In the genomic region with DNA sequence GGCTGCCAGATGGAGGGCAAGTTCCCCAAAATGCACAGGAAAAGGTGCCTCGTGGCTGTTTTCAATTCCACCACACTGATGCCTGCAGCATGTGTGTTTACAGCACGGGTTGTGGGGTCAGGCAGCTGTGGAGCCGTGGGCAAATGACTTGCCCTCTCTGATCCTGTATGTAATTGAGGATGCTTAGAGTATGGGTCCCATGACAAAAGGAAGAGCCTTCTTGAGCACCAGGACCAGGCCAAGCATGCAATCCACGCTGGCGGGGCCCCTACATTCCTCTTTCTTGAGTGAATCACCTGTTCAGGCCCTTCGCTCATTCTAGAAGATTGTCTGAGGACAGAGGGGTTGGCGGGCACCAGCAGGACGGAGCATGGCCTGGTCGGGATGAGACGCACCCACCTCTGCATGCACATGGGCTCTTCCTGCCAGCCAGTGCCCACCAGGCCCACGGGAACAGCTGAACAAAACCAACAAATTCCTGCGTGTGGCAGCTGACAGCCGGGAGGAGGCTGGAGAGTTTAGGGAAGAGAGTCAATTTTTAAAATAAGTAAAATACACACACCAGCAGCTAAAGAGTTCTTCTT, we compare ENCODE assay signal across 23 cellular contexts. TPM values are rescaled to one million over a fixed set of nuclear protein-coding genes. Genes with fewer than 3 reads are reported as not detected.
DNase-seq lines count a peak whose midpoint lies in the region; TF ChIP-seq lines count a peak whose summit lies in the region.
"Had no signal": no experiment of that assay in that cellular context is flagged by ENCODE, and none has a peak within 500 bp of the region (broad histone marks: within the 10 kb centered on the region; RNA-seq: fewer than 3 reads in every experiment).

No MANE protein-coding gene starts in this region.

- H2BK12ac ChIP-seq in trophoblast cell (ENCODE audit: low read length): no peak overlapping the region

- intact Hi-C loops in CD4-positive, alpha-beta memory T cell (cut with micrococcal nuclease): no loop called here

- no peak overlapping the region for H3K4ac ChIP-seq in trophoblast cell (ENCODE audit: low read depth, low read length)
- H3K4ac ChIP-seq in mesendoderm (ENCODE audit: low read depth, low read length): no peak overlapping the region

- H3K9me3 ChIP-seq in trophoblast cell (ENCODE audit: insufficient read depth, low read depth, low read length): peaks cover 4% of the 10 kb centered on the region
- H3K9me3 ChIP-seq in CD4-positive, alpha-beta memory T cell (ENCODE audit: control insufficient read depth in 1 of 2, low read length in 2 of 2): no peaks in the 10 kb centered on the region
- H3K9me3 ChIP-seq: BLaER1, Caco-2, SJCRH30 had no signal

- H3K36me3 ChIP-seq in H7 (replicated peaks; ENCODE audit: control insufficient read depth, insufficient read depth, low read length) (no peaks in the 10 kb centered on the region), trophoblast cell (ENCODE audit: control insufficient read depth in 1 of 2, insufficient read depth in 2 of 2, low read length in 2 of 2) (no peaks in the 10 kb centered on the region), mesendoderm (ENCODE audit: control insufficient read depth, insufficient read depth, low read length) (no peaks in the 10 kb centered on the region)
- H3K36me3 ChIP-seq in CD4-positive, alpha-beta memory T cell (ENCODE audit: insufficient read depth, low read length): no peaks in the 10 kb centered on the region
- H3K36me3 ChIP-seq: BLaER1, SJCRH30 had no signal

- H3K4me1 Mint-ChIP-seq in CD4-positive, alpha-beta memory T cell: no peaks in the 10 kb centered on the region

- H2BK120ac ChIP-seq in trophoblast cell (ENCODE audit: insufficient read depth, low read length, poor library complexity): no peak overlapping the region
- H2BK120ac ChIP-seq in mesendoderm (ENCODE audit: low read depth, low read length): no peak overlapping the region

- no peaks in the 10 kb centered on the region for H3K9me3 Mint-ChIP-seq in CD4-positive, alpha-beta memory T cell
- H3K9me3 Mint-ChIP-seq: CD4-positive, alpha-beta T cell had no signal

- no peak overlapping the region for H3K4me3 ChIP-seq in H7 (ENCODE audit: insufficient read depth, low read depth, low read length)
- no peak overlapping the region for H3K4me3 ChIP-seq in trophoblast cell (ENCODE audit: low read depth, low read length)
- H3K4me3 ChIP-seq in CD4-positive, alpha-beta memory T cell (ENCODE audit: low read length in 2 of 2): no peak overlapping the region
- H3K4me3 ChIP-seq in mesendoderm (ENCODE audit: low read length): no peak overlapping the region
- H3K4me3 ChIP-seq: BLaER1, PC-9, SJCRH30 had no signal

- no peak overlapping the region for H3K14ac ChIP-seq in trophoblast cell (ENCODE audit: low read length)

- no peak overlapping the region for H2BK5ac ChIP-seq in trophoblast cell (ENCODE audit: low read depth, low read length, poor library complexity)
- H2BK5ac ChIP-seq in mesendoderm (ENCODE audit: low read length): no peak overlapping the region

- H3K27ac ChIP-seq in trophoblast cell (ENCODE audit: low read depth, low read length): no peak overlapping the region
- H3K27ac ChIP-seq in CD4-positive, alpha-beta memory T cell (ENCODE audit: low read depth, low read length): no peak overlapping the region
- H3K27ac ChIP-seq in mesendoderm (ENCODE audit: low read depth, low read length): no peak overlapping the region
- H3K27ac ChIP-seq: BLaER1, HL-60, PC-9, SJCRH30 had no signal

- no peak for TF ChIP-seq CTCF in GM20000 (IDR thresholded peaks at IDR 0.05; ENCODE audit: extremely low read depth, missing control alignments)

- H3K56ac ChIP-seq in mesendoderm (ENCODE audit: low read length): no peak overlapping the region

- no peak overlapping the region for H4K91ac ChIP-seq in trophoblast cell (ENCODE audit: low read depth, low read length)

- H3K4me2 ChIP-seq in trophoblast cell (ENCODE audit: low read length) (no peak overlapping the region), mesendoderm (ENCODE audit: low read length) (no peak overlapping the region)
- H3K4me2 ChIP-seq: BLaER1, PC-9 had no signal

- WGBS in trophoblast cell (ENCODE audit: extremely low coverage, insufficient coverage, insufficient read length): no CpG with 5 or more reads among the region's 13 CpGs
- WGBS in mesendoderm (ENCODE audit: extremely low coverage, insufficient coverage, low lambda C conversion rate): no CpG with 5 or more reads among the region's 13 CpGs

- no peak overlapping the region for H2BK15ac ChIP-seq in mesendoderm (replicated peaks; ENCODE audit: low read depth)

- peaks cover 4% of the 10 kb centered on the region for H3K79me1 ChIP-seq in trophoblast cell (ENCODE audit: low read length)
- no peaks in the 10 kb centered on the region for H3K79me1 ChIP-seq in mesendoderm (ENCODE audit: low read length)

- CTCF ChIA-PET in CD4-positive, alpha-beta memory T cell (lab: Charles Lee; ENCODE audit: partially characterized antibody): interaction anchor here (0.7 kb wide), 1 partner anchor 26 kb away, joined by 3 read pairs; no protein-coding TSS in a partner anchor

- H3K27ac Mint-ChIP-seq in CD4-positive, alpha-beta memory T cell: no peak overlapping the region
- H3K27ac Mint-ChIP-seq: CD4-positive, alpha-beta T cell had no signal

- H3K79me2 ChIP-seq in trophoblast cell (ENCODE audit: control insufficient read depth, insufficient read depth, low read length, poor library complexity) (no peaks in the 10 kb centered on the region), mesendoderm (ENCODE audit: control insufficient read depth, insufficient read depth, low read length) (no peaks in the 10 kb centered on the region)

- H4K12ac ChIP-seq in trophoblast cell (ENCODE audit: low read depth, low read length): no peak overlapping the region

- H3K36me3 Mint-ChIP-seq in CD4-positive, alpha-beta memory T cell: no peaks in the 10 kb centered on the region

- H4K8ac ChIP-seq in trophoblast cell (ENCODE audit: low read depth, low read length) (no peak overlapping the region), mesendoderm (ENCODE audit: low read depth, low read length) (no peak overlapping the region)

- DNase-seq in H7 (peak; percentile 52), LHCN-M2 (ENCODE audit: low read depth) (peak; percentile 63), myocyte (ENCODE audit: low read depth) (peak; percentile 97), trophoblast cell (peak; percentile 94 to 96), mesendoderm (no peak), GM20000 (ENCODE audit: low spot score) (no peak)
- no peak for DNase-seq in CD4-positive, alpha-beta memory T cell
- DNase-seq: Caco-2; CD4-positive, alpha-beta T cell; DND-41; KG1; NCI-H1092 treated with DMSO at 0.1 percent for 48 hours; NCI-H146; NCI-H2029 treated with DMSO at 0.1 percent for 48 hours; NCI-H226; NCI-H510A treated with DMSO at 0.1 percent for 48 hours; NCI-H748 treated with DMSO at 0.1 percent for 48 hours had no signal

- no peak overlapping the region for H4K5ac ChIP-seq in mesendoderm (ENCODE audit: low read length)

- peaks cover 0 to 1% of the 10 kb centered on the region in 2 donors for H3K27me3 Mint-ChIP-seq in CD4-positive, alpha-beta memory T cell
- H3K27me3 Mint-ChIP-seq: CD4-positive, alpha-beta T cell had no signal

- POLR2A ChIA-PET in CD4-positive, alpha-beta memory T cell (lab: Charles Lee; ENCODE audit: partially characterized antibody): no interaction called here

- H3K9ac ChIP-seq in trophoblast cell (ENCODE audit: low read length): no peak overlapping the region
- no peak overlapping the region for H3K9ac ChIP-seq in mesendoderm (ENCODE audit: low read length)
- H3K9ac ChIP-seq: BLaER1 had no signal

- H2AFZ ChIP-seq in trophoblast cell (ENCODE audit: insufficient read depth, low read length, poor library complexity): no peak overlapping the region
- H2AFZ ChIP-seq: PC-9 had no signal

- no peak overlapping the region for H3K18ac ChIP-seq in trophoblast cell (ENCODE audit: low read length)
- no peak overlapping the region for H3K18ac ChIP-seq in mesendoderm (ENCODE audit: low read length)

- H3K27me3 ChIP-seq in H7 (ENCODE audit: control insufficient read depth, insufficient read depth, low read length) (no peaks in the 10 kb centered on the region), trophoblast cell (ENCODE audit: insufficient read depth, low read length) (no peaks in the 10 kb centered on the region), mesendoderm (ENCODE audit: insufficient read depth, low read length, poor library complexity) (no peaks in the 10 kb centered on the region)
- no peaks in the 10 kb centered on the region for H3K27me3 ChIP-seq in CD4-positive, alpha-beta memory T cell (ENCODE audit: insufficient read depth, low read length)
- H3K27me3 ChIP-seq: BLaER1, SJCRH30 had no signal

- H3K4me1 ChIP-seq in trophoblast cell (ENCODE audit: control insufficient read depth in 1 of 2, insufficient read depth in 2 of 2, low read length in 2 of 2) (no peaks in the 10 kb centered on the region), mesendoderm (ENCODE audit: control insufficient read depth, low read depth, low read length) (peaks cover 2% of the 10 kb centered on the region)
- no peaks in the 10 kb centered on the region for H3K4me1 ChIP-seq in CD4-positive, alpha-beta memory T cell (ENCODE audit: insufficient read depth, low read length)
- H3K4me1 ChIP-seq: Caco-2 had no signal

- H3K4me3 Mint-ChIP-seq in CD4-positive, alpha-beta memory T cell: no peak overlapping the region
- H3K4me3 Mint-ChIP-seq: CD4-positive, alpha-beta T cell had no signal

- H2AK5ac ChIP-seq in trophoblast cell (ENCODE audit: low read length) (no peak overlapping the region), mesendoderm (ENCODE audit: low read length) (no peak overlapping the region)

- H3K23ac ChIP-seq in trophoblast cell (ENCODE audit: low read length) (no peak overlapping the region), mesendoderm (ENCODE audit: low read length) (no peak overlapping the region)

RNA-seq across cellular contexts. Expression of a gene that starts 1.4 kb away (rescaled TPM):
- not detected in 2 replicates for total RNA-seq in H7 (2014; rRNA removed; shearing (Covaris generic))
- total RNA-seq in LHCN-M2 (2014; rRNA removed): not detected in 2 replicates
- 0.05 TPM for polyA plus RNA-seq in LHCN-M2 (2012)
- 2.3 and 6.1 TPM in 2 replicates for total RNA-seq in myocyte
- 2.4 TPM for polyA plus RNA-seq in myocyte (2012)
- 0.37 and 0.41 TPM in 2 replicates for polyA plus RNA-seq in trophoblast cell (2013)
- not detected for total RNA-seq in CD4-positive, alpha-beta memory T cell
- not detected for polyA plus RNA-seq in CD4-positive, alpha-beta memory T cell
- 0.06 TPM for polyA plus RNA-seq in mesendoderm (2013, experiment 1 of 2)
- polyA plus RNA-seq in mesendoderm (2013, experiment 2 of 2): not detected
- total RNA-seq: Caco-2; CD4-positive, alpha-beta T cell; H4; HT-29; PC-9; SJCRH30 had no signal

RNA-seq across cellular contexts. Expression of a gene that starts 10.5 kb away (rescaled TPM):
- not detected in 2 replicates for total RNA-seq in H7 (2014; rRNA removed; shearing (Covaris generic))
- not detected in 2 replicates for total RNA-seq in LHCN-M2 (2014; rRNA removed)
- not detected for polyA plus RNA-seq in LHCN-M2 (2012)
- 3.4 and 4.5 TPM in 2 replicates for total RNA-seq in myocyte
- polyA plus RNA-seq in myocyte (2012): 1.1 TPM
- 0.15 TPM in 1 of 2 replicates, not detected in the other for polyA plus RNA-seq in trophoblast cell (2013)
- not detected for total RNA-seq in CD4-positive, alpha-beta memory T cell
- not detected for polyA plus RNA-seq in CD4-positive, alpha-beta memory T cell
- not detected for polyA plus RNA-seq in mesendoderm (2013, experiment 1 of 2)
- polyA plus RNA-seq in mesendoderm (2013, experiment 2 of 2): 0.04 TPM
- total RNA-seq: Caco-2; CD4-positive, alpha-beta T cell; H4; HT-29; PC-9; SJCRH30 had no signal

RNA-seq across cellular contexts. Expression of a gene that starts 43.1 kb away (rescaled TPM):
- 63.0 and 68.4 TPM in 2 replicates for total RNA-seq in H7 (2014; rRNA removed; shearing (Covaris generic))
- total RNA-seq in LHCN-M2 (2014; rRNA removed): 67.9 and 96.1 TPM in 2 replicates
- polyA plus RNA-seq in LHCN-M2 (2012): 66.4 TPM
- total RNA-seq in myocyte: 104 and 128 TPM in 2 replicates
- 81.2 TPM for polyA plus RNA-seq in myocyte (2012)
- 200 and 201 TPM in 2 replicates for polyA plus RNA-seq in trophoblast cell (2013)
- total RNA-seq in CD4-positive, alpha-beta memory T cell: under 1 TPM in 1 of 2 experiments, not detected in 1; 0.36 TPM
- polyA plus RNA-seq in CD4-positive, alpha-beta memory T cell: under 1 TPM in 1 of 2 donors, not detected in 1; 0.30 TPM
- polyA plus RNA-seq in mesendoderm (2013, experiment 1 of 2): 108 TPM
- polyA plus RNA-seq in mesendoderm (2013, experiment 2 of 2): 108 TPM

Comparison
In these comparisons a context has a peak if more than half of its experiments do, and no peak if none do; other contexts are left out.
1. DNase-seq: peak in H7 (single experiment), LHCN-M2 (single experiment), myocyte (single experiment) and trophoblast cell (2 of 2); none in CD4-positive, alpha-beta memory T cell (0 of 5), mesendoderm (single experiment) and GM20000 (single experiment).
2. RNA of a gene that starts 43.1 kb away (total RNA-seq): 104 to 128 TPM in myocyte, 63.0 to 68.4 TPM in H7 and 67.9 to 96.1 TPM in LHCN-M2; 0.36 TPM in CD4-positive, alpha-beta memory T cell; every median in the first group is over 10 times any median in the second.